ENCODE assay signal across 8 cellular contexts in the genomic region with DNA sequence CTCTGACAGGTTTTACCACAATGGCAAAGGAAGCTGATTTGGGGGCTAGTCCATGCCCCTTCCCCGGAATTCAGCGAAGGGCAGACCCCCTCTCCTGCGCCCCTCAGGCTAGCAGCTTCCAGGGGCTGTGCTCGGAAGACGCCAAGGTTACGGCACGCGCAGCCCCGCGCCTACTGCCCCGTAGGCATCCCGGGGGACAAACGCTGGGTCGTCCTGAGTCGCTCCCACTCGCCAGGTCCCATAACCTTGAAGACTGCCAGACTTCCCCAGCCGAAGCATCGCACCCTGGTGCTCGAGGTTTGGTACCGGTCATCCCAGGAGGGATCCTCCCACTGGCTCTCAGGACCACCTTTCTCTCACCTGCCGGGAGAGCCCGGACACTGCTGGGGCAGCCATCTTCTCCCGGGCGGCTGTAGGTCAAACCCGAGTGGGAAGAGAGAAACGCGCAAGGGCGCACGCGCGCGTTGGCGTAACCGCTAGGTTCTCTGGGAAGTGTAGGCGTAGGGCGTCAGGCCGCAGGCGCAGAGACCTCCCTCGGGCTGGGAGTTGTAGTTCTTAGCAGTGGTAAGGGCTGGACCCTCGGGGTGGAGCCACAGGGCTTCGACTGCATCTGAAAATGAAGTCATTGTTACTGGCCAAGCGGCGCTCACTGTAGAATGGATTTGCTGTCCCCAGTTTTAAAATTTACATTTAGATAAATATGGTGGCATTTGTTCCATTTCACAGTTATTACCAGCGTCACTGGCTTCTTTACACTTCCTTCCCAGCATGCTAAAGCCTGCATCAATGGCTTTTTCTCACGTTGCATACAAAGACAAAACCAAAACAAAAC. TPM values are rescaled to one million over a fixed set of nuclear protein-coding genes. Genes with fewer than 3 reads are reported as not detected.
A peak's percentile ranks its signal among the peaks of the same experiment; 100 is the strongest.
DNase-seq lines count a peak whose midpoint lies in the region; ATAC-seq and TF ChIP-seq lines count a peak whose summit lies in the region.

Gene ATP5PO (minus strand): TSS at position 437 of the 832 bp plus-strand sequence. CDS start 41 bp downstream, at position 396.

- peaks cover 34% of the 10 kb centered on the region for H3K36me3 ChIP-seq in BLaER1

- no peaks in the 10 kb centered on the region for H3K9me3 ChIP-seq in BLaER1

- H3K4me1 ChIP-seq in BLaER1, result peaks cover 21% of the 10 kb centered on the region

- peak; percentile 96 for ATAC-seq in GM19328 (IDR thresholded peaks at IDR 0.05; ENCODE audit: unreplicated experiment)
- peak; percentile 93 for ATAC-seq in HG03520 (IDR thresholded peaks at IDR 0.05; ENCODE audit: unreplicated experiment)

- POLR2A ChIA-PET in activated CD4-positive, alpha-beta T cell treated with anti-CD3 and anti-CD28 coated beads, Interleukin-2, amount 10 ng/mL, durations not matched to agents 7 days and 5 days (lab: Charles Lee), result interaction anchor here (0.7 kb wide), 1 partner anchor 14 kb away, joined by 4 read pairs; no protein-coding TSS in a partner anchor

- H3K9ac ChIP-seq in BLaER1, result peak within 1 kb of the TSS; percentile 88

- H4K20me1 ChIP-seq in BLaER1, result peaks cover 3% of the 10 kb centered on the region; the same call in 1 of the 2 replicates

- peaks cover 29% of the 10 kb centered on the region for H3K36me3 Mint-ChIP-seq in activated CD4-positive, alpha-beta T cell treated with anti-CD3 and anti-CD28 coated beads, Interleukin-2, amount 10 ng/mL, durations not matched to agents 7 days and 5 days (ENCODE audit: low read depth)

- DNase-seq in NCI-H69 (lab: John Stamatoyannopoulos, UW) (peak; percentile 99), coronary artery (ENCODE audit: low spot score) (peak; percentile 99)
- peak; percentile 97 for DNase-seq in activated CD4-positive, alpha-beta T cell treated with anti-CD3 and anti-CD28 coated beads, Interleukin-2, amount 10 ng/mL, durations not matched to agents 7 days and 5 days
- DNase-seq in stimulated activated CD4-positive, alpha-beta T cell treated with anti-CD3 and anti-CD28 coated beads, Interleukin-1b, Interleukin-23, amount 100 ng/mL, for 4 hours (ENCODE audit: low read depth in 2 of 2), result peak; percentile 92 to 93

- no peak for TF ChIP-seq CTCF in coronary artery (IDR thresholded peaks at IDR 0.05)

- peak within 1 kb of the TSS; percentile 97 for H3K27ac Mint-ChIP-seq in activated CD4-positive, alpha-beta T cell treated with anti-CD3 and anti-CD28 coated beads, Interleukin-2, amount 10 ng/mL, durations not matched to agents 7 days and 5 days

- H3K4me2 ChIP-seq in BLaER1, result peak within 1 kb of the TSS; percentile 84

- H3K9me3 Mint-ChIP-seq in activated CD4-positive, alpha-beta T cell treated with anti-CD3 and anti-CD28 coated beads, Interleukin-2, amount 10 ng/mL, durations not matched to agents 7 days and 5 days, result no peaks in the 10 kb centered on the region

- H3K27me3 ChIP-seq in BLaER1, result no peaks in the 10 kb centered on the region
- H3K27me3 ChIP-seq in layer of hippocampus (ENCODE audit: control insufficient read depth, insufficient read depth, low read length), result no peaks in the 10 kb centered on the region

- H3K4me1 Mint-ChIP-seq in activated CD4-positive, alpha-beta T cell treated with anti-CD3 and anti-CD28 coated beads, Interleukin-2, amount 10 ng/mL, durations not matched to agents 7 days and 5 days, result peaks cover 43% of the 10 kb centered on the region

- CTCF ChIA-PET in activated CD4-positive, alpha-beta T cell treated with anti-CD3 and anti-CD28 coated beads, Interleukin-2, amount 10 ng/mL, durations not matched to agents 7 days and 5 days (lab: Charles Lee), result interaction anchor here (1.2 kb wide), 2 partner anchors 159 to 428 kb away, joined by 3 to 4 read pairs; no protein-coding TSS in a partner anchor

- H3K27ac ChIP-seq in BLaER1 (peak within 1 kb of the TSS; percentile 84), coronary artery (peak within 1 kb of the TSS; percentile 85), layer of hippocampus (ENCODE audit: low read depth, low read length) (peak within 1 kb of the TSS; percentile 87)

- H3K4me3 Mint-ChIP-seq in activated CD4-positive, alpha-beta T cell treated with anti-CD3 and anti-CD28 coated beads, Interleukin-2, amount 10 ng/mL, durations not matched to agents 7 days and 5 days, result peak within 1 kb of the TSS; percentile 99

- peak within 1 kb of the TSS; percentile 83 for H3K4me3 ChIP-seq in BLaER1
- H3K4me3 ChIP-seq in coronary artery, result peak within 1 kb of the TSS; percentile 87

- no peaks in the 10 kb centered on the region for H3K27me3 Mint-ChIP-seq in activated CD4-positive, alpha-beta T cell treated with anti-CD3 and anti-CD28 coated beads, Interleukin-2, amount 10 ng/mL, durations not matched to agents 7 days and 5 days

RNA-seq across cellular contexts. Expression of gene ATP5PO, which starts in this region (rescaled TPM):
- total RNA-seq in activated CD4-positive, alpha-beta T cell treated with anti-CD3 and anti-CD28 coated beads, Interleukin-2, amount 10 ng/mL, durations not matched to agents 7 days and 5 days, result 100 to 1,000 TPM; 190 to 201 TPM

Comparison
In these comparisons a context has a peak if more than half of its experiments do, and no peak if none do; other contexts are left out.
1. Peak in every context shown above with its lines: DNase-seq, ATAC-seq, H3K4me3 ChIP-seq and H3K27ac ChIP-seq.